Comparison of ENCODE assay signal across 9 cellular contexts in the genomic region with DNA sequence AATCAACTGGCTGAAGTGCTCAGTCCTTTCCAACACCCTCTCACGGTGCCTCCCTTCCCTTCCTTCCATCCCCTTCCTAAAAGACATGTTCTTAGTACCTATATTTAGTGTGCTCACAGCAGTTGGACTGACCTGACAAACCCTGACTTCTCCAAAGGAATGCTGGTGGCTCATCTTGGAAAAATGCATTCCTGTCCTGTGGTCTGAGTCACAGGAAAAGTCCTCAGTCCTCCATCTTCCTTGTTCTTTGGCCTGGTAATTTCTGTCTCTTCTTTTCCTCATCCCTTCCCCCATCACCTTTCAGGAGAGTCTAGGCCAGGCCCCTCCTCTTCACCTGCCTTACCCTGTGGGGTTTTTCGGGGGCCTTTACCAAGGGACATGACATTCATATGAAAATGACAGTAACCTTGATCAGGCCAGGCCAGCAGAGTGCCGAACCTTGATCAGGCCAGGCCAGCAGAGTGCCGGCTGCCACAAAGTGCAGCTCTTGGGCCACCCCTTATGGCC. TPM values are rescaled to one million over a fixed set of nuclear protein-coding genes. Genes with fewer than 3 reads are reported as not detected.
A peak's percentile ranks its signal among the peaks of the same experiment; 100 is the strongest.
DNase-seq lines count a peak whose midpoint lies in the region; ATAC-seq, FAIRE-seq and TF ChIP-seq lines count a peak whose summit lies in the region.
"Had no signal": no experiment of that assay in that cellular context is flagged by ENCODE, and none has a peak within 500 bp of the region (broad histone marks: within the 10 kb centered on the region; RNA-seq: fewer than 3 reads in every experiment).

No MANE protein-coding gene starts in this region.

- peaks cover 72% of the 10 kb centered on the region for H3K4me1 ChIP-seq in ES-I3 (ENCODE audit: insufficient read depth, low read length)
- H3K4me1 ChIP-seq in fibroblast of lung (ENCODE audit: control insufficient read depth, extremely low read depth, insufficient read depth, low read length): peaks cover 35% of the 10 kb centered on the region

- no peaks in the 10 kb centered on the region for H3K27me3 ChIP-seq in fibroblast of lung (ENCODE audit: control insufficient read depth, insufficient read depth, low read length)

- peaks cover 47% of the 10 kb centered on the region for H3K79me2 ChIP-seq in fibroblast of lung (ENCODE audit: control insufficient read depth, insufficient read depth, low read length)

- no peak overlapping the region for H3K4me3 ChIP-seq in fibroblast of lung (replicated peaks in 1 of 4; ENCODE audit: control extremely low read depth in 1 of 4, insufficient read depth in 1 of 4, low read depth in 3 of 4, low read length in 4 of 4)

- peaks cover 19% of the 10 kb centered on the region for H3K36me3 ChIP-seq in ES-I3 (ENCODE audit: insufficient read depth, low read length)
- H3K36me3 ChIP-seq in fibroblast of lung (ENCODE audit: control insufficient read depth, insufficient read depth, low read length): peaks cover 2% of the 10 kb centered on the region

- no peaks in the 10 kb centered on the region for H4K20me1 ChIP-seq in fibroblast of lung (ENCODE audit: control insufficient read depth, extremely low read depth, insufficient read depth, low read length)

- peak overlapping the region; percentile 36 for H3K9ac ChIP-seq in ES-I3 (ENCODE audit: low read depth, low read length)
- no peak overlapping the region for H3K9ac ChIP-seq in fibroblast of lung (ENCODE audit: insufficient read depth, low read length)

- FAIRE-seq in RCC 7860 (lab: Jason Lieb, UNC): peak; percentile 96

- peak overlapping the region; percentile 21 for H3K4me2 ChIP-seq in fibroblast of lung (ENCODE audit: extremely low read depth, insufficient read depth, low read length)

- H3K9me3 ChIP-seq in ES-I3 (ENCODE audit: control insufficient read depth, insufficient read depth, low read length): no peaks in the 10 kb centered on the region
- no peaks in the 10 kb centered on the region for H3K9me3 ChIP-seq in fibroblast of lung (ENCODE audit: control insufficient read depth, insufficient read depth, low read depth, low read length)

- H2AFZ ChIP-seq in fibroblast of lung (ENCODE audit: low read length): no peak overlapping the region

- ATAC-seq in omental fat pad (ENCODE audit: low FRiP score) (peak; percentile 24), GM18519 (IDR thresholded peaks at IDR 0.05; ENCODE audit: low FRiP score, unreplicated experiment) (no peak), HG02840 (IDR thresholded peaks at IDR 0.05; ENCODE audit: low FRiP score, unreplicated experiment) (no peak)

- TF ChIP-seq CTCF in fibroblast of lung (conservative IDR thresholded peaks at IDR 0.05 in 1 of 2, IDR thresholded peaks at IDR 0.05 in 1 of 2; ENCODE audit: low read depth in 1 of 2, low read length in 2 of 2): no peak
- no peak for TF ChIP-seq CTCF in omental fat pad (IDR thresholded peaks at IDR 0.05)

- peak overlapping the region; percentile 79 for H3K27ac ChIP-seq in fibroblast of lung (ENCODE audit: insufficient read depth, low read length)

- DNase-seq in RCC 7860 (ENCODE audit: low spot score) (peak; percentile 98), fibroblast of lung (ENCODE audit: low read depth in 2 of 2) (peak; percentile 73 to 98), omental fat pad (ENCODE audit: low spot score) (no peak), NCI-H524 (lab: John Stamatoyannopoulos, UW) (no peak), GOT3 (lab: John Stamatoyannopoulos, UW) (no peak)
- DNase-seq: cortex of kidney had no signal

RNA-seq across cellular contexts. Expression of a gene that starts 7.2 kb away (rescaled TPM):
- total RNA-seq in fibroblast of lung (9.0 and 21.1 TPM in 2 replicates), omental fat pad (10 to 100 TPM; 19.9 to 60.6 (median 37.3) TPM)
- 31.4 and 37.9 TPM in 2 replicates for polyA plus RNA-seq in fibroblast of lung
- polyA plus RNA-seq in fibroblast of lung (2012): 28.1 and 28.9 TPM in 2 replicates
- polyA minus RNA-seq in fibroblast of lung (ENCODE audit: low replicate concordance): 3.8 and 6.9 TPM in 2 replicates

Comparison
In these comparisons a context has a peak if more than half of its experiments do, and no peak if none do; other contexts are left out.
1. DNase-seq: peak in RCC 7860 (single experiment) and fibroblast of lung (2 of 2); none in omental fat pad (single experiment), NCI-H524 (0 of 2) and GOT3 (single experiment).